Comparison of ENCODE assay signal across 1 cellular context in genomic region chr5:472656-473343, GRCh38.
A peak's percentile ranks its signal among the peaks of the same experiment; 100 is the strongest.
TF ChIP-seq lines count a peak whose summit lies in the region.

No MANE protein-coding gene starts in this region.

TF ChIP-seq in WTC11, 78 proteins besides CTCF, POLR2A, EP300 and RAD21 (continued from another document):
- TF ChIP-seq E2F4 (CRISPR knock-in tag; IDR thresholded peaks at IDR 0.05; ENCODE audit: borderline replicate concordance, low read depth) (peak; percentile 90), ZNF416 (CRISPR knock-in tag; IDR thresholded peaks at IDR 0.05) (no peak), ATF2 (CRISPR knock-in tag; IDR thresholded peaks at IDR 0.05; ENCODE audit: borderline replicate concordance, low read depth) (peak; percentile 78; the same call in 1 of the 2 replicates), AFF4 (CRISPR knock-in tag; IDR thresholded peaks at IDR 0.05; ENCODE audit: borderline replicate concordance) (peak; percentile 51; the same call in 1 of the 2 replicates), CDX4 (CRISPR knock-in tag; IDR thresholded peaks at IDR 0.05; ENCODE audit: borderline replicate concordance) (no peak), IRF2 (CRISPR knock-in tag; IDR thresholded peaks at IDR 0.05; ENCODE audit: borderline replicate concordance, low read depth) (no peak), ARID4B (CRISPR knock-in tag; IDR thresholded peaks at IDR 0.05; ENCODE audit: borderline replicate concordance) (peak; percentile 98), MLX (CRISPR knock-in tag; IDR thresholded peaks at IDR 0.05) (peak; percentile 89), IRF1 (CRISPR knock-in tag; IDR thresholded peaks at IDR 0.05) (peak; percentile 95), MAX (CRISPR knock-in tag; IDR thresholded peaks at IDR 0.05) (peak; percentile 96; the same call in 1 of the 2 replicates), E2F5 (CRISPR knock-in tag; IDR thresholded peaks at IDR 0.05) (peak; percentile 95), ETV6 (CRISPR knock-in tag; IDR thresholded peaks at IDR 0.05) (peak; percentile 86), ZNF232 (CRISPR knock-in tag; IDR thresholded peaks at IDR 0.05) (peak; percentile 94), ELF4 (CRISPR knock-in tag; IDR thresholded peaks at IDR 0.05; ENCODE audit: low read depth) (peak; percentile 95), ZMAT4 (CRISPR knock-in tag; IDR thresholded peaks at IDR 0.05) (no peak), ZBTB21 (CRISPR knock-in tag; IDR thresholded peaks at IDR 0.05; ENCODE audit: borderline replicate concordance) (peak; percentile 90), NFYB (CRISPR knock-in tag; conservative IDR thresholded peaks at IDR 0.05; ENCODE audit: low read depth) (peak; percentile 55), ZNF219 (CRISPR knock-in tag; IDR thresholded peaks at IDR 0.05; ENCODE audit: borderline replicate concordance) (peak; percentile 94; the same call in 1 of the 2 replicates), ZNF263 (CRISPR knock-in tag; IDR thresholded peaks at IDR 0.05; ENCODE audit: low read depth) (peak; percentile 72; the same call in 1 of the 2 replicates), JAZF1 (CRISPR knock-in tag; IDR thresholded peaks at IDR 0.05) (no peak), E2F1 (CRISPR knock-in tag; IDR thresholded peaks at IDR 0.05) (peak; percentile 95), SOX15 (CRISPR knock-in tag; IDR thresholded peaks at IDR 0.05) (no peak), MXD4 (CRISPR knock-in tag; IDR thresholded peaks at IDR 0.05; ENCODE audit: borderline replicate concordance) (no peak), ESRRA (CRISPR knock-in tag; IDR thresholded peaks at IDR 0.05; ENCODE audit: borderline replicate concordance) (peak; percentile 98), USF2 (CRISPR knock-in tag; IDR thresholded peaks at IDR 0.05) (peak; percentile 47), TEAD1 (CRISPR knock-in tag; IDR thresholded peaks at IDR 0.05) (peak; percentile 98), CREB1 (CRISPR knock-in tag; IDR thresholded peaks at IDR 0.05) (peak; percentile 88), ZNF281 (CRISPR knock-in tag; IDR thresholded peaks at IDR 0.05) (0 out of 2 replicates have a peak, but pooled peaks have one; percentile 64), ZNF138 (CRISPR knock-in tag; conservative IDR thresholded peaks at IDR 0.05) (peak; percentile 93)
